Comparison of ENCODE assay signal across 13 cellular contexts in the genomic region with DNA sequence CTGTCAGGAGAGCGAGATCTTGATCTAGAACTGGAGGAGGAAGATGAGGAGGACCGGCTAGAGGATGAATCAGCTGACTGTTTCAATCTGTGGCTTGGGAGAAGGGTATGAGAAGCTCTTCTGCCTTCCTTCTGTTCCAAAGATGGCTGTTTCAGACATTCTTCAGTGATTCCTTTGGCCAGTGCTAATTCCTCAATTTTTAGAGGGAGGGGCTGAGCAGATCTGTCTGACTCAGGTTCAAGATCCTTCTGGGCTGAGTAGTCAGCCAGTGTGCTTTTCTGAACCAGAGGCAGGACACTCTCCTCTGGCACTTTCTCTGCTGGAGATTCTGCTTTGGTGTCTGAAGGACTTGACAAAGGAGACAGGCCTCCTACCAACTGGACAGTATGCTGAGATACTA. TPM values are rescaled to one million over a fixed set of nuclear protein-coding genes. Genes with fewer than 3 reads are reported as not detected.
DNase-seq lines count a peak whose midpoint lies in the region; ATAC-seq and TF ChIP-seq lines count a peak whose summit lies in the region.
"Had no signal": no experiment of that assay in that cellular context is flagged by ENCODE, and none has a peak within 500 bp of the region (broad histone marks: within the 10 kb centered on the region; RNA-seq: fewer than 3 reads in every experiment).

No MANE protein-coding gene starts in this region.

- intact Hi-C loops in lower lobe of right lung (cut with DNase I) (no loop called here), ovary (cut with DNase I) (no loop called here), OCI-LY7 (cut with micrococcal nuclease; ENCODE audit: unreplicated experiment) (no loop called here)

- H3K36me3 ChIP-seq in lower lobe of right lung: peaks cover 100% of the 10 kb centered on the region
- no peaks in the 10 kb centered on the region for H3K36me3 ChIP-seq in ovary
- peaks cover 100% of the 10 kb centered on the region for H3K36me3 ChIP-seq in OCI-LY7 (ENCODE audit: insufficient read depth, low read length)

- H2AFZ ChIP-seq in OCI-LY7 (ENCODE audit: low read length): no peak overlapping the region

- TF ChIP-seq POLR2A in ovary (IDR thresholded peaks at IDR 0.05): no peak

- POLR2A ChIA-PET in OCI-LY7 (lab: Charles Lee): no interaction called here

- DNase-seq in activated naive CD8-positive, alpha-beta T cell treated with anti-CD3 and anti-CD28 coated beads for 36 hours: no peak
- peak; percentile 20 for DNase-seq in astrocyte of the hippocampus (ENCODE audit: low read depth, low spot score)
- no peak for DNase-seq in lower lobe of right lung
- no peak for DNase-seq in type B pancreatic cell (ENCODE audit: extremely low spot score, unreplicated experiment)
- DNase-seq in ovary: no peak
- DNase-seq in OCI-LY7 (ENCODE audit: low spot score): no peak
- DNase-seq in activated CD4-positive, alpha-beta T cell treated with anti-CD3 and anti-CD28 coated beads, Interleukin-2, amount 50 U/mL, for 4 hours: no peak
- DNase-seq: NCI-H2081; stimulated activated CD4-positive, alpha-beta T cell treated with anti-CD3 and anti-CD28 coated beads, Interleukin-1b, Interleukin-23, amount 100 ng/mL, for 48 hours; stimulated activated naive CD8-positive, alpha-beta T cell treated with anti-CD3 and anti-CD28 coated beads, Interleukin-15, Interleukin-2, amounts not matched to agents 100 U/mL and 50 U/mL, for 24 hours had no signal

- no peaks in the 10 kb centered on the region for H4K20me1 ChIP-seq in OCI-LY7 (ENCODE audit: insufficient read depth, low read length)

- H3K9me2 ChIP-seq in OCI-LY7 (ENCODE audit: insufficient read depth, low read length): no peaks in the 10 kb centered on the region

- H3K9me3 Mint-ChIP-seq in activated naive CD8-positive, alpha-beta T cell (ENCODE audit: low read depth): no peaks in the 10 kb centered on the region
- H3K9me3 Mint-ChIP-seq in activated naive CD8-positive, alpha-beta T cell treated with anti-CD3 and anti-CD28 coated beads for 36 hours: no peaks in the 10 kb centered on the region
- H3K9me3 Mint-ChIP-seq in type B pancreatic cell: no peaks in the 10 kb centered on the region

- H3K36me3 Mint-ChIP-seq in activated naive CD8-positive, alpha-beta T cell: peaks cover 5% of the 10 kb centered on the region
- H3K36me3 Mint-ChIP-seq in activated naive CD8-positive, alpha-beta T cell treated with anti-CD3 and anti-CD28 coated beads for 36 hours: peaks cover 2% of the 10 kb centered on the region
- peaks cover 34% of the 10 kb centered on the region for H3K36me3 Mint-ChIP-seq in type B pancreatic cell

- H3K27ac ChIP-seq in lower lobe of right lung (peak overlapping the region; percentile 32), ovary (no peak overlapping the region), OCI-LY7 (ENCODE audit: low read depth, low read length, poor library complexity, severe bottlenecking) (no peak overlapping the region)

- H3K79me2 ChIP-seq in OCI-LY7 (ENCODE audit: insufficient read depth, low read depth, low read length): no peaks in the 10 kb centered on the region

- no peak for ATAC-seq in lower lobe of right lung
- ATAC-seq: esophagus mucosa; stimulated activated naive CD8-positive, alpha-beta T cell treated with anti-CD3 and anti-CD28 coated beads, Interleukin-15, Interleukin-2, amounts not matched to agents 100 U/mL and 50 U/mL, for 24 hours had no signal

- TF ChIP-seq EP300 in ovary (IDR thresholded peaks at IDR 0.05): no peak

- H3K4me1 ChIP-seq in lower lobe of right lung (peaks cover 28% of the 10 kb centered on the region), ovary (ENCODE audit: insufficient read depth) (no peaks in the 10 kb centered on the region), OCI-LY7 (ENCODE audit: insufficient read depth, low read length, poor library complexity, severe bottlenecking) (no peaks in the 10 kb centered on the region)

- 75 to 80% (median 80%) methylated on average over 2 of the region's 2 CpGs for WGBS in ovary, 3 donors

- H3K9me3 ChIP-seq in lower lobe of right lung (no peaks in the 10 kb centered on the region), ovary (no peaks in the 10 kb centered on the region), OCI-LY7 (ENCODE audit: low read length) (no peaks in the 10 kb centered on the region)

- H3K27ac Mint-ChIP-seq in activated naive CD8-positive, alpha-beta T cell: peak overlapping the region; percentile 82
- H3K27ac Mint-ChIP-seq in activated naive CD8-positive, alpha-beta T cell treated with anti-CD3 and anti-CD28 coated beads for 36 hours: no peak overlapping the region
- peak overlapping the region; percentile 58 for H3K27ac Mint-ChIP-seq in type B pancreatic cell

- no peak overlapping the region for H3K4me2 ChIP-seq in OCI-LY7 (ENCODE audit: low read length)

- H3K27me3 ChIP-seq in lower lobe of right lung (ENCODE audit: low read depth) (no peaks in the 10 kb centered on the region), ovary (no peaks in the 10 kb centered on the region)

- H3K4me1 Mint-ChIP-seq in activated naive CD8-positive, alpha-beta T cell (ENCODE audit: low read depth): peaks cover 7% of the 10 kb centered on the region
- H3K4me1 Mint-ChIP-seq in activated naive CD8-positive, alpha-beta T cell treated with anti-CD3 and anti-CD28 coated beads for 36 hours: peaks cover 2% of the 10 kb centered on the region
- no peaks in the 10 kb centered on the region for H3K4me1 Mint-ChIP-seq in type B pancreatic cell (ENCODE audit: unreplicated experiment)

- CTCF ChIA-PET in OCI-LY7 (lab: Charles Lee; ENCODE audit: unreplicated experiment): no interaction called here

- TF ChIP-seq CTCF in lower lobe of right lung (IDR thresholded peaks at IDR 0.05): no peak
- no peak for TF ChIP-seq CTCF in type B pancreatic cell (conservative IDR thresholded peaks at IDR 0.05)
- TF ChIP-seq CTCF in ovary (IDR thresholded peaks at IDR 0.05): no peak
- TF ChIP-seq CTCF in OCI-LY7 (conservative IDR thresholded peaks at IDR 0.05; ENCODE audit: low read length): no peak

- H3K27me3 Mint-ChIP-seq in activated naive CD8-positive, alpha-beta T cell: no peaks in the 10 kb centered on the region
- no peaks in the 10 kb centered on the region for H3K27me3 Mint-ChIP-seq in activated naive CD8-positive, alpha-beta T cell treated with anti-CD3 and anti-CD28 coated beads for 36 hours
- H3K27me3 Mint-ChIP-seq in type B pancreatic cell: no peaks in the 10 kb centered on the region

- H3K4me3 ChIP-seq in lower lobe of right lung: no peak overlapping the region
- no peak overlapping the region for H3K4me3 ChIP-seq in ovary
- H3K4me3 ChIP-seq in OCI-LY7 (ENCODE audit: low read depth, low read length, poor library complexity, severe bottlenecking): no peak overlapping the region

- H3K4me3 Mint-ChIP-seq in activated naive CD8-positive, alpha-beta T cell: no peak overlapping the region
- H3K4me3 Mint-ChIP-seq in activated naive CD8-positive, alpha-beta T cell treated with anti-CD3 and anti-CD28 coated beads for 36 hours: no peak overlapping the region
- no peak overlapping the region for H3K4me3 Mint-ChIP-seq in type B pancreatic cell

- no TSS peak for BruUV-seq in OCI-LY7 (replicated peaks; lab: Mats Ljungman, UMichigan)

RNA-seq across cellular contexts. Expression of gene ACIN1, which starts 15.2 kb away (rescaled TPM):
- total RNA-seq in activated naive CD8-positive, alpha-beta T cell treated with anti-CD3 and anti-CD28 coated beads for 36 hours: 100 to 1,000 TPM; 160 to 174 TPM
- total RNA-seq in lower lobe of right lung (163 TPM), type B pancreatic cell (ENCODE audit: low replicate concordance) (214 and 342 TPM in 2 replicates), ovary (100 to 1,000 TPM in 5 of 7 donors, 10 to 100 TPM in 2; 83.3 to 162 (median 135) TPM), OCI-LY7 (2022) (203 and 206 TPM in 2 replicates)
- polyA plus RNA-seq in ovary: 100 to 1,000 TPM in 1 of 2 donors, 10 to 100 TPM in 1; 95.4 to 165 TPM
- 107 and 130 TPM in 2 replicates for total RNA-seq in OCI-LY7 (2014; rRNA removed; shearing (Covaris generic))

RNA-seq across cellular contexts. Expression of gene C14orf119, which starts 15.6 kb away (rescaled TPM):
- 10 to 100 TPM; 52.0 to 57.0 TPM for total RNA-seq in activated naive CD8-positive, alpha-beta T cell treated with anti-CD3 and anti-CD28 coated beads for 36 hours
- 53.3 TPM for total RNA-seq in lower lobe of right lung
- 53.0 and 67.2 TPM in 2 replicates for total RNA-seq in type B pancreatic cell (ENCODE audit: low replicate concordance)
- 10 to 100 TPM; 13.8 to 47.2 (median 41.5) TPM for total RNA-seq in ovary
- polyA plus RNA-seq in ovary: 10 to 100 TPM; 31.4 to 55.6 TPM
- 25.9 and 44.5 TPM in 2 replicates for total RNA-seq in OCI-LY7 (2014; rRNA removed; shearing (Covaris generic))
- 37.0 and 42.4 TPM in 2 replicates for total RNA-seq in OCI-LY7 (2022)

RNA-seq across cellular contexts. Expression of gene CDH24, which starts 22.4 kb away (rescaled TPM):
- under 1 TPM; 0.49 to 0.52 TPM for total RNA-seq in activated naive CD8-positive, alpha-beta T cell treated with anti-CD3 and anti-CD28 coated beads for 36 hours
- total RNA-seq in lower lobe of right lung (5.6 TPM), type B pancreatic cell (ENCODE audit: low replicate concordance) (7.9 and 20.4 TPM in 2 replicates), ovary (1 to 10 TPM; 1.0 to 6.6 (median 2.3) TPM), OCI-LY7 (2022) (0.46 and 0.51 TPM in 2 replicates)
- polyA plus RNA-seq in ovary: 1 to 10 TPM; 2.1 to 5.5 TPM
- total RNA-seq in OCI-LY7 (2014; rRNA removed; shearing (Covaris generic)): 1.1 and 1.5 TPM in 2 replicates

RNA-seq across cellular contexts. Expression of gene CIROP, which starts 25.1 kb away (rescaled TPM):
- total RNA-seq in activated naive CD8-positive, alpha-beta T cell treated with anti-CD3 and anti-CD28 coated beads for 36 hours: not detected
- total RNA-seq in lower lobe of right lung (not detected), type B pancreatic cell (ENCODE audit: low replicate concordance) (0.19 and 0.40 TPM in 2 replicates), ovary (not detected), OCI-LY7 (2022) (not detected in 2 replicates)
- not detected for polyA plus RNA-seq in ovary
- total RNA-seq in OCI-LY7 (2014; rRNA removed; shearing (Covaris generic)): not detected in 2 replicates
- total RNA-seq: esophagus mucosa, kidney epithelial cell had no signal

RNA-seq across cellular contexts. Expression of gene PSMB11, which starts 37.7 kb away (rescaled TPM):
- not detected for total RNA-seq in activated naive CD8-positive, alpha-beta T cell treated with anti-CD3 and anti-CD28 coated beads for 36 hours
- total RNA-seq in lower lobe of right lung: not detected
- total RNA-seq in type B pancreatic cell (ENCODE audit: low replicate concordance): not detected in 2 replicates
- total RNA-seq in ovary: not detected
- not detected for polyA plus RNA-seq in ovary
- total RNA-seq in OCI-LY7 (2014; rRNA removed; shearing (Covaris generic)): not detected in 2 replicates
- total RNA-seq in OCI-LY7 (2022): not detected in 2 replicates
- total RNA-seq: esophagus mucosa, kidney epithelial cell had no signal
